Comparison of ENCODE assay signal across 24 cellular contexts in the genomic region with DNA sequence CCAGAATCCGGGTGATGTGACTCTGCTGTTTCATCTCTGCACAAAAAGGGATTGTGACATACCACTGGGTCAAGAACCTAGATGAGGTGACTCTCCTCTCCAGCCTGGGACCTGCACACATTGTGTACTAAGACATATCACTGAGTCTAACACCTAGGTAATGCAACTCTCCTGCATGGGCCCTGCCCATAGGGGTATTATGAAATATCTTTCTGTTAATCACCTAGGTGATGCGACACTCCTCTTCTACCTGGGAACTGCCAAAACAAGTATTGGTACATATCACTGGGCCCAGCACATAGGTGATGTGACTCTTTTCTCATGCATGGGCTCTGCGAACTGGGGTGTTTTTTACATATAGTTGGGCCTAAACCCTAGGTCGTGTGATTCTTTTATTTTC. TPM values are rescaled to one million over a fixed set of nuclear protein-coding genes. Genes with fewer than 3 reads are reported as not detected.
A peak's percentile ranks its signal among the peaks of the same experiment; 100 is the strongest.
DNase-seq lines count a peak whose midpoint lies in the region; ATAC-seq and TF ChIP-seq lines count a peak whose summit lies in the region.
"Had no signal": no experiment of that assay in that cellular context is flagged by ENCODE, and none has a peak within 500 bp of the region (broad histone marks: within the 10 kb centered on the region; RNA-seq: fewer than 3 reads in every experiment).

No MANE protein-coding gene starts in this region.

- H2AFZ ChIP-seq in mammary epithelial cell (ENCODE audit: low read depth, low read length), result no peak overlapping the region

- no peak overlapping the region for H3K27ac Mint-ChIP-seq in endothelial cell (ENCODE audit: unreplicated experiment)
- peak overlapping the region; percentile 48 for H3K27ac Mint-ChIP-seq in stimulated activated effector memory CD8-positive, alpha-beta T cell treated with anti-CD3 and anti-CD28 coated beads, Interleukin-12 subunit alpha, Interleukin-12 subunit beta, amount 100 ng/mL, for 72 hours
- H3K27ac Mint-ChIP-seq: CD4-positive, alpha-beta T cell; HFFc6 had no signal

- in situ Hi-C loops in mammary epithelial cell (cut with MboI; ENCODE audit: low sequenced_read_pairs in 2 of 2), result loop anchor here (25.0 kb wide), 1 partner anchor 514 kb away; no protein-coding TSS in a partner anchor

- no peaks in the 10 kb centered on the region for H3K27me3 Mint-ChIP-seq in endothelial cell (ENCODE audit: unreplicated experiment)
- H3K27me3 Mint-ChIP-seq: CD4-positive, alpha-beta T cell; CD8-positive, alpha-beta memory T cell had no signal

- no TSS peak for BruUV-seq in mammary epithelial cell (replicated peaks; lab: Mats Ljungman, UMichigan)

- peaks cover 31% of the 10 kb centered on the region for H3K4me1 ChIP-seq in mammary epithelial cell (ENCODE audit: insufficient read depth, low read length)
- no peaks in the 10 kb centered on the region for H3K4me1 ChIP-seq in upper lobe of left lung
- H3K4me1 ChIP-seq: BE2C, HAP-1 had no signal

- TF ChIP-seq POLR2A in upper lobe of left lung (IDR thresholded peaks at IDR 0.05), result no peak

- no peaks in the 10 kb centered on the region for H3K9me3 Mint-ChIP-seq in endothelial cell (ENCODE audit: unreplicated experiment)
- H3K9me3 Mint-ChIP-seq in stimulated activated effector memory CD8-positive, alpha-beta T cell treated with anti-CD3 and anti-CD28 coated beads, Interleukin-12 subunit alpha, Interleukin-12 subunit beta, amount 100 ng/mL, for 72 hours, result no peaks in the 10 kb centered on the region
- H3K9me3 Mint-ChIP-seq: CD4-positive, alpha-beta T cell; CD8-positive, alpha-beta memory T cell; HFFc6 had no signal

- H3K36me3 ChIP-seq in mammary epithelial cell (ENCODE audit: insufficient read depth, low read length) (peaks cover 14% of the 10 kb centered on the region), upper lobe of left lung (peaks cover 22 to 96% (median 74%) of the 10 kb centered on the region in 4 donors)

- H3K4me1 Mint-ChIP-seq in endothelial cell (ENCODE audit: unreplicated experiment), result no peaks in the 10 kb centered on the region
- peaks cover 30% of the 10 kb centered on the region for H3K4me1 Mint-ChIP-seq in stimulated activated effector memory CD8-positive, alpha-beta T cell treated with anti-CD3 and anti-CD28 coated beads, Interleukin-12 subunit alpha, Interleukin-12 subunit beta, amount 100 ng/mL, for 72 hours
- H3K4me1 Mint-ChIP-seq: CD14-positive monocyte had no signal

- intact Hi-C loops in mammary epithelial cell (cut with micrococcal nuclease), result loop anchor here (10.0 kb wide), 3 partner anchors 277 to 527 kb away; no protein-coding TSS in a partner anchor

- TF ChIP-seq CTCF in mammary epithelial cell (conservative IDR thresholded peaks at IDR 0.05 in 1 of 2, IDR thresholded peaks at IDR 0.05 in 1 of 2; ENCODE audit: extremely low read depth in 1 of 2, insufficient read depth in 1 of 2, low read depth in 1 of 2, low read length in 2 of 2), result no peak
- no peak for TF ChIP-seq CTCF in endothelial cell (IDR thresholded peaks at IDR 0.05; ENCODE audit: unreplicated experiment)
- no peak for TF ChIP-seq CTCF in upper lobe of left lung (IDR thresholded peaks at IDR 0.05)

- H3K27me3 ChIP-seq in mammary epithelial cell (ENCODE audit: insufficient read depth, low read length), result no peaks in the 10 kb centered on the region
- no peaks in the 10 kb centered on the region for H3K27me3 ChIP-seq in upper lobe of left lung
- H3K27me3 ChIP-seq: BE2C; BLaER1 treated with 17β-estradiol and CSF1 and Interleukin-3, amounts not matched to agents 10 nM and 100 nM had no signal

- DNase-seq in mammary epithelial cell, result peak; percentile 39
- no peak for DNase-seq in endothelial cell (ENCODE audit: low spot score)
- DNase-seq in stimulated activated effector memory CD8-positive, alpha-beta T cell treated with anti-CD3 and anti-CD28 coated beads, Interleukin-12 subunit alpha, Interleukin-12 subunit beta, amount 100 ng/mL, for 72 hours (ENCODE audit: low spot score in 2 of 2), result no peak
- DNase-seq in upper lobe of left lung, result no peak
- DNase-seq: 8988T; ACHN; AML-193; BE2C; CD4-positive, alpha-beta T cell; CD8-positive, alpha-beta memory T cell; DMS 273 treated with DMSO at 0.1 percent for 48 hours; DMS79; EL; GDM1; GOT3; HFFc6 had no signal

- 92% methylated on average over 3 of the region's 4 CpGs for WGBS in mammary epithelial cell (ENCODE audit: low coverage, missing lambda C conversion rate)
- 91 to 98% methylated on average over 4 of the region's 4 CpGs for WGBS in upper lobe of left lung, 2 donors

- peaks cover 65% of the 10 kb centered on the region for H3K36me3 Mint-ChIP-seq in endothelial cell (ENCODE audit: low read depth, unreplicated experiment)
- peaks cover 78% of the 10 kb centered on the region for H3K36me3 Mint-ChIP-seq in stimulated activated effector memory CD8-positive, alpha-beta T cell treated with anti-CD3 and anti-CD28 coated beads, Interleukin-12 subunit alpha, Interleukin-12 subunit beta, amount 100 ng/mL, for 72 hours

- CTCF ChIA-PET in mammary epithelial cell (lab: Charles Lee; ENCODE audit: low non-redundant PET), result no interaction called here

- no peaks in the 10 kb centered on the region for H3K79me2 ChIP-seq in mammary epithelial cell (ENCODE audit: insufficient read depth, low read length)

- no peak overlapping the region for H3K4me2 ChIP-seq in mammary epithelial cell (ENCODE audit: insufficient read depth, low read depth, low read length)
- H3K4me2 ChIP-seq: A549; BLaER1 treated with 17β-estradiol and CSF1 and Interleukin-3, amounts not matched to agents 10 nM and 100 nM had no signal

- dilution Hi-C loops in mammary epithelial cell (cut with HindIII; ENCODE audit: low sequenced_read_pairs), result no loop called here

- H3K9ac ChIP-seq in mammary epithelial cell (ENCODE audit: insufficient read depth, low read length), result no peak overlapping the region
- H3K9ac ChIP-seq: BLaER1 treated with 17β-estradiol and CSF1 and Interleukin-3, amounts not matched to agents 10 nM and 100 nM had no signal

- H3K9me3 ChIP-seq in mammary epithelial cell (replicated peaks; ENCODE audit: insufficient read depth, low read length), result no peaks in the 10 kb centered on the region
- no peaks in the 10 kb centered on the region for H3K9me3 ChIP-seq in upper lobe of left lung
- H3K9me3 ChIP-seq: BE2C; BLaER1 treated with 17β-estradiol and CSF1 and Interleukin-3, amounts not matched to agents 10 nM and 100 nM; HAP-1 had no signal

- ATAC-seq in esophagus mucosa (peak; percentile 81), upper lobe of left lung (ENCODE audit: low FRiP score in 2 of 2) (no peak), GM19328 (IDR thresholded peaks at IDR 0.05; ENCODE audit: unreplicated experiment) (no peak), GM18861 (IDR thresholded peaks at IDR 0.05; ENCODE audit: unreplicated experiment) (no peak)
- ATAC-seq in stimulated activated effector memory CD8-positive, alpha-beta T cell treated with anti-CD3 and anti-CD28 coated beads, Interleukin-12 subunit alpha, Interleukin-12 subunit beta, amount 100 ng/mL, for 72 hours, result no peak
- ATAC-seq: A549, GM12878 had no signal

- no peaks in the 10 kb centered on the region for H4K20me1 ChIP-seq in mammary epithelial cell (ENCODE audit: insufficient read depth, low read length)

- H3K4me3 ChIP-seq in mammary epithelial cell (replicated peaks in 1 of 3; ENCODE audit: insufficient read depth in 1 of 3, low read depth in 2 of 3, low read length in 3 of 3) (no peak overlapping the region), upper lobe of left lung (no peak overlapping the region)
- H3K4me3 ChIP-seq: A549; BLaER1 treated with 17β-estradiol and CSF1 and Interleukin-3, amounts not matched to agents 10 nM and 100 nM; GM12878; HAP-1 had no signal

- H3K4me3 Mint-ChIP-seq in endothelial cell (ENCODE audit: unreplicated experiment), result peak overlapping the region; percentile 17
- H3K4me3 Mint-ChIP-seq in stimulated activated effector memory CD8-positive, alpha-beta T cell treated with anti-CD3 and anti-CD28 coated beads, Interleukin-12 subunit alpha, Interleukin-12 subunit beta, amount 100 ng/mL, for 72 hours, result no peak overlapping the region
- H3K4me3 Mint-ChIP-seq: CD14-positive monocyte; CD4-positive, alpha-beta T cell; CD8-positive, alpha-beta memory T cell; HFFc6 had no signal

- H3K27ac ChIP-seq in mammary epithelial cell (ENCODE audit: insufficient read depth, low read depth, low read length) (no peak overlapping the region), upper lobe of left lung (no peak overlapping the region)
- H3K27ac ChIP-seq: A549; BLaER1 treated with 17β-estradiol and CSF1 and Interleukin-3, amounts not matched to agents 10 nM and 100 nM had no signal

- TF ChIP-seq EP300 in upper lobe of left lung (IDR thresholded peaks at IDR 0.05), result no peak

RNA-seq across cellular contexts. Expression of gene ZNF254, which starts 35.5 kb away (rescaled TPM):
- total RNA-seq in mammary epithelial cell, result 10 to 100 TPM in 1 of 2 donors, 1 to 10 TPM in 1; 7.4 to 18.3 TPM
- polyA plus RNA-seq in mammary epithelial cell, result 3.7 TPM
- polyA minus RNA-seq in mammary epithelial cell, result 3.8 TPM
- 32.3 TPM for total RNA-seq in endothelial cell (ENCODE audit: unreplicated experiment)
- total RNA-seq in esophagus mucosa, result 5.9 TPM
- 10 to 100 TPM; 15.5 to 60.0 (median 18.9) TPM for total RNA-seq in upper lobe of left lung
